8 cellular contexts compared by ENCODE assay signal in genomic region chr1:120176092-120176855, GRCh38. TPM values are rescaled to one million over a fixed set of nuclear protein-coding genes. Genes with fewer than 3 reads are reported as not detected.
DNase-seq lines count a peak whose midpoint lies in the region; ATAC-seq, FAIRE-seq and TF ChIP-seq lines count a peak whose summit lies in the region.

Gene SEC22B, minus strand, starts transcription at chr1:120176520. Its CDS starts 139 bp downstream, at chr1:120176381.

- H3K4me1 ChIP-seq in kidney (ENCODE audit: control insufficient read depth in 1 of 2, insufficient read depth in 1 of 2, low read depth in 1 of 2, low read length in 2 of 2), result peaks cover 0 to 2% of the 10 kb centered on the region in 2 donors

- H3K36me3 ChIP-seq in kidney (ENCODE audit: control insufficient read depth in 1 of 2, insufficient read depth in 2 of 2, low read length in 2 of 2), result no peaks in the 10 kb centered on the region

- peak within 1 kb of the TSS; percentile 95 to 97 for H3K4me3 ChIP-seq in kidney (ENCODE audit: low read length in 2 of 2)

- H3K9me3 ChIP-seq in kidney (ENCODE audit: control insufficient read depth in 1 of 2, low read length in 2 of 2), result no peaks in the 10 kb centered on the region

- H3K9ac ChIP-seq in kidney (ENCODE audit: low read length in 2 of 2), result peak within 1 kb of the TSS; percentile 95 to 98

- TF ChIP-seq CTCF in kidney (IDR thresholded peaks at IDR 0.05; ENCODE audit: borderline replicate concordance, extremely low read depth, insufficient read depth), result no peak

- DNase-seq in AML-193 (lab: John Stamatoyannopoulos, UW), result peak; percentile 93 to 94
- DNase-seq in NCI-H460 (ENCODE audit: extremely low read depth, low read depth), result peak; percentile 88
- DNase-seq in activated CD4-positive, CD25-positive, alpha-beta regulatory T cell treated with anti-CD3 and anti-CD28 coated beads, Interleukin-2, amount 50 U/mL, for 72 hours, result peak; percentile 83
- peak; percentile 95 for DNase-seq in cerebellar cortex (ENCODE audit: low spot score)
- DNase-seq in kidney, result peak; percentile 94
- peak; percentile 64 to 79 for DNase-seq in stimulated activated CD4-positive, alpha-beta T cell treated with anti-CD3 and anti-CD28 coated beads, Interleukin-15, amount 100 ng/mL, for 1 hour (ENCODE audit: low read depth in 1 of 2, low spot score in 1 of 2)

- H3K27ac ChIP-seq in kidney (ENCODE audit: low read depth in 2 of 2, low read length in 2 of 2), result peak within 1 kb of the TSS; percentile 84 to 94

- ATAC-seq in HG03432 (IDR thresholded peaks at IDR 0.05; ENCODE audit: unreplicated experiment), result peak; percentile 96

- no peak for FAIRE-seq in kidney (lab: Jason Lieb, UNC)

- intact Hi-C loops in kidney (cut with DNase I), result no loop called here

- TF ChIP-seq POLR2A in GM19193 (IDR thresholded peaks at IDR 0.05; ENCODE audit: extremely low read depth, insufficient read depth, insufficient read length), result peak; percentile 92

RNA-seq across cellular contexts. Expression of gene SEC22B, which starts in this region (rescaled TPM):
- 23.4 and 27.1 TPM in 2 replicates for total RNA-seq in NCI-H460 (2014; rRNA removed; shearing (Covaris generic))
- polyA plus RNA-seq in NCI-H460 (2014; cell fraction: nucleus; rRNA removed), result 29.1 and 42.2 TPM in 2 replicates
- 29.8 TPM for total RNA-seq in kidney
- 20.1 TPM for polyA plus RNA-seq in kidney (ENCODE audit: insufficient read depth, low read depth, low replicate concordance)

Comparison
In these comparisons a context has a peak if more than half of its experiments do, and no peak if none do; other contexts are left out.
1. Peak in every context shown above with its lines: DNase-seq, ATAC-seq, H3K4me3 ChIP-seq and H3K27ac ChIP-seq.